11 cellular contexts compared by ENCODE assay signal in genomic region chr4:52638717-52639116, GRCh38. TPM values are rescaled to one million over a fixed set of nuclear protein-coding genes. Genes with fewer than 3 reads are reported as not detected.
DNase-seq lines count a peak whose midpoint lies in the region; ATAC-seq, FAIRE-seq and TF ChIP-seq lines count a peak whose summit lies in the region.
"Had no signal": no experiment of that assay in that cellular context is flagged by ENCODE, and none has a peak within 500 bp of the region (broad histone marks: within the 10 kb centered on the region; RNA-seq: fewer than 3 reads in every experiment).

No MANE protein-coding gene starts in this region.

- H3K9me3 ChIP-seq in upper lobe of right lung, result no peaks in the 10 kb centered on the region

- peaks cover 9% of the 10 kb centered on the region for H3K4me1 ChIP-seq in upper lobe of right lung

- DNase-seq in NAMALWA (ENCODE audit: low spot score), result peak; percentile 22
- DNase-seq in upper lobe of right lung, result no peak
- DNase-seq in activated CD4-positive, alpha-beta T cell treated with anti-CD3 and anti-CD28 coated beads for 4 hours, result no peak
- DNase-seq in HTR-8/SVneo (ENCODE audit: insufficient read length, low spot score), result no peak
- DNase-seq in NCI-H2029 treated with DMSO at 0.1 percent for 48 hours (lab: John Stamatoyannopoulos, UW), result no peak
- DNase-seq: DMS 273 treated with DMSO at 0.1 percent for 48 hours; MM.1S; NK-92 treated with Interleukin-12 subunit alpha and Interleukin-12 subunit beta, amount 100 ng/mL, for 24 hours; T1000 had no signal

- ATAC-seq in GM19395 (IDR thresholded peaks at IDR 0.05; ENCODE audit: unreplicated experiment), result peak; percentile 47
- peak; percentile 49 for ATAC-seq in HG02973 (IDR thresholded peaks at IDR 0.05; ENCODE audit: unreplicated experiment)
- peak; percentile 55 for ATAC-seq in upper lobe of right lung

- no peak overlapping the region for H3K27ac ChIP-seq in upper lobe of right lung

- no peak for FAIRE-seq in HTR-8/SVneo (lab: Jason Lieb, UNC)

- no peaks in the 10 kb centered on the region for H3K27me3 ChIP-seq in upper lobe of right lung

- H3K4me3 ChIP-seq in upper lobe of right lung, result no peak overlapping the region

- intact Hi-C loops in upper lobe of right lung (cut with DNase I), result no loop called here

- no peaks in the 10 kb centered on the region for H3K36me3 ChIP-seq in upper lobe of right lung

- TF ChIP-seq CTCF in upper lobe of right lung (IDR thresholded peaks at IDR 0.05), result no peak

RNA-seq across cellular contexts. Expression of gene USP46, which starts 20.4 kb away (rescaled TPM):
- 15.4 TPM for total RNA-seq in upper lobe of right lung
